ENCODE assay signal across 16 cellular contexts in genomic region chr10:59753267-59753666, GRCh38. TPM values are rescaled to one million over a fixed set of nuclear protein-coding genes. Genes with fewer than 3 reads are reported as not detected.
"Had no signal": no experiment of that assay in that cellular context is flagged by ENCODE, and none has a peak within 500 bp of the region (broad histone marks: within the 10 kb centered on the region; RNA-seq: fewer than 3 reads in every experiment).

TSS of gene MRLN (minus strand) at chr10:59753455.

- H3K27ac ChIP-seq: cardiac muscle cell, coronary artery, hepatocyte, parathyroid adenoma, right atrium auricular region, spleen, tibial artery had no signal

- DNase-seq: activated CD4-positive, alpha-beta memory T cell treated with anti-CD3 and anti-CD28 coated beads for 36 hours; activated CD4-positive, alpha-beta T cell treated with anti-CD3 and anti-CD28 coated beads for 1 hour; activated T-cell treated with anti-CD3 and anti-CD28 coated beads, Interleukin-2, amount 50 U/mL, for 72 hours; effector CD8-positive, alpha-beta T cell; spleen; stimulated activated CD4-positive, alpha-beta T cell treated with anti-CD3 and anti-CD28 coated beads, Interleukin-1b, Interleukin-23, amount 100 ng/mL, for 48 hours; tibial artery had no signal

- H3K9me3 ChIP-seq: right atrium auricular region, spleen, tibial artery had no signal

- H3K27me3 ChIP-seq: cardiac muscle cell, hepatocyte, right atrium auricular region, tibial artery had no signal

- H3K4me1 ChIP-seq: parathyroid adenoma, right atrium auricular region, spleen, tibial artery had no signal

- H3K36me3 ChIP-seq: cardiac muscle cell, right atrium auricular region, spleen, tibial artery had no signal

- H3K4me3 ChIP-seq: cardiac muscle cell, coronary artery, hepatocyte, right atrium auricular region, spleen, tibial artery had no signal

- ATAC-seq: activated T-cell treated with anti-CD3 and anti-CD28 coated beads, Interleukin-2, amount 50 U/mL, for 72 hours; stimulated activated memory B cell treated with anti-CD40 and anti-IgM and Interleukin-4, amounts not matched to agents 10 μg/mL and 1 μg/mL and 100 μg/mL, for 72 hours had no signal

RNA-seq across cellular contexts. Expression of gene MRLN, which starts in this region (rescaled TPM):
- total RNA-seq: activated CD4-positive, alpha-beta memory T cell treated with anti-CD3 and anti-CD28 coated beads for 36 hours; activated T-cell treated with anti-CD3 and anti-CD28 coated beads, Interleukin-2, amount 50 U/mL, for 72 hours; astrocyte; cardiac muscle cell; hepatocyte; kidney epithelial cell; liver; right atrium auricular region; spleen had no signal
- polyA plus RNA-seq: cardiac muscle cell, hepatocyte, liver, spleen had no signal
